In the genomic region with DNA sequence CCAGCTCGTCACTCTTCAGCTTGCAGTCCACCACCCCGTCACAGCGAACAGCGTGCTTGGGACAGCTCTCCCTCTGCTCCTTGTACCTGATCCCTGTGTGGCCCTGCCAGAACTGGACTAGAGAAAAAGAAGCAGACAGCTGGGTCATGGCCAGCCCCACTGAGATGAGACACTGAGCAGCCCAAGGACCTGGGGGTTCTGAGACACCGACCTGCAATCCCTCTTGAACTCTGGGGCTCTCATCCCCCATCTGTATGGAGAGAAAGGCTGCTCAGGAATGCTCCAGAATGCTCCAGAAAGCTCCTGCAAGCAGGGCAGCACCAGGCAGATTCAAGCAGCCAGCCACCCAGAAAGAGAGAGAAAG, we compare ENCODE assay signal across 21 cellular contexts. TPM values are rescaled to one million over a fixed set of nuclear protein-coding genes. Genes with fewer than 3 reads are reported as not detected.
"Had no signal": no experiment of that assay in that cellular context is flagged by ENCODE, and none has a peak within 500 bp of the region (broad histone marks: within the 10 kb centered on the region; RNA-seq: fewer than 3 reads in every experiment).

No MANE protein-coding gene starts in this region.

- H3K36me3 ChIP-seq: prostate gland, suprapubic skin, transverse colon, vagina had no signal

- ATAC-seq: foreskin keratinocyte; right cardiac atrium; stimulated activated naive CD8-positive, alpha-beta T cell treated with anti-CD3 and anti-CD28 coated beads, Interleukin-15, amount 100 ng/mL, for 72 hours had no signal

- H3K27ac ChIP-seq: epithelial cell of prostate, foreskin keratinocyte, prostate gland, suprapubic skin, transverse colon, vagina had no signal

- H3K4me3 ChIP-seq: prostate gland, suprapubic skin, transverse colon, vagina had no signal

- DNase-seq: activated CD4-positive, alpha-beta T cell treated with anti-CD3 and anti-CD28 coated beads, Interleukin-2, amount 50 U/mL, for 4 hours; activated naive CD4-positive, alpha-beta T cell treated with anti-CD3 and anti-CD28 coated beads, Interleukin-2, amount 50 U/mL, for 16 hours; activated T-cell treated with anti-CD3 and anti-CD28 coated beads, Interleukin-2, amount 50 U/mL, for 1 hour; foreskin keratinocyte; glutamatergic neuron; hippocampal formation; nephron progenitor cell; small intestine; stimulated activated CD4-positive, alpha-beta T cell treated with anti-CD3 and anti-CD28 coated beads, Interleukin-4, amount 100 ng/mL, for 1 hour; stimulated activated naive CD8-positive, alpha-beta T cell treated with anti-CD3 and anti-CD28 coated beads, Interleukin-15, amount 100 ng/mL, for 72 hours; transverse colon had no signal

- H3K9me3 ChIP-seq: prostate gland, suprapubic skin, transverse colon, vagina had no signal

- H3K27me3 ChIP-seq: transverse colon, vagina had no signal

- H3K4me1 ChIP-seq: foreskin keratinocyte, prostate gland, suprapubic skin, transverse colon, vagina had no signal

RNA-seq across cellular contexts. Expression of a gene that starts 14.8 kb away (rescaled TPM):
- total RNA-seq: dermis microvascular lymphatic vessel endothelial cell, fibroblast of lung, lung microvascular endothelial cell, myocyte had no signal
- polyA plus RNA-seq: fibroblast of lung had no signal

RNA-seq across cellular contexts. Expression of a gene that starts 37.9 kb away (rescaled TPM):
- total RNA-seq: foreskin keratinocyte had no signal
- polyA plus RNA-seq: keratinocyte had no signal
